ENCODE assay signal across 32 cellular contexts in the genomic region with DNA sequence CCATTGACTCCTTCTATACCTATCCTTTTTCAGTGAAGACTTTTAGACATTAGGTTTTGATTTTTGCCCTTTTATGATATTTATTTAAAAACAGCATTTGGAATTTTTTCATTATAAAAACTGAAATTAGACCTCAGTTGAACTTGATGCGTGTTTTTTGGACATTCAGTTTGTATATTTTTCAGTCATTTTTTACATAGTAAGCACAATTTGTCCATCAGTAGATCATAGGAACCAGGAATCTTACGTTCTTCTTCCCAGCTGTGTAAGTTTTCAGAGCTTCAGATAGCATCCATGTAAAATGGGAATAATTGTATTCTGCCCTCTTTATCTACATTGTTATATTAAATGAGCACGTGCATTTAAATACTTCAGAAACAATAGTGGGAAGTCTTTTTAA.
"Had no signal": no experiment of that assay in that cellular context is flagged by ENCODE, and none has a peak within 500 bp of the region (broad histone marks: within the 10 kb centered on the region; RNA-seq: fewer than 3 reads in every experiment).

No MANE protein-coding gene starts in this region.

- DNase-seq: activated CD4-positive, alpha-beta T cell treated with anti-CD3 and anti-CD28 coated beads for 1 hour; activated CD4-positive, alpha-beta T cell treated with anti-CD3 and anti-CD28 coated beads for 4 hours; activated CD4-positive, alpha-beta T cell treated with anti-CD3 and anti-CD28 coated beads, Interleukin-2, amount 10 ng/mL, durations not matched to agents 7 days and 5 days; activated CD4-positive, alpha-beta T cell treated with anti-CD3 and anti-CD28 coated beads, Interleukin-2, amount 50 U/mL, for 48 hours; activated CD8-positive, alpha-beta memory T cell treated with anti-CD3 and anti-CD28 coated beads for 24 hours; activated CD8-positive, alpha-beta T cell treated with anti-CD3 and anti-CD28 coated beads for 36 hours; activated effector memory CD4-positive, alpha-beta T cell treated with anti-CD3 and anti-CD28 coated beads, Interleukin-2, amount 50 U/mL, for 16 hours; activated naive CD4-positive, alpha-beta T cell treated with anti-CD3 and anti-CD28 coated beads for 36 hours; activated naive CD8-positive, alpha-beta T cell treated with anti-CD3 and anti-CD28 coated beads for 36 hours; activated naive CD8-positive, alpha-beta T cell treated with anti-CD3 and anti-CD28 coated beads, Interleukin-2, amount 50 U/mL, for 24 hours; activated T-cell treated with anti-CD3 and anti-CD28 coated beads, Interleukin-2, amount 50 U/mL, for 4 hours; adrenal gland; amygdala; aorta; central memory CD4-positive, alpha-beta T cell; cerebellar nuclear complex; colonic mucosa; effector CD8-positive, alpha-beta T cell; erythroblast; foreskin keratinocyte; gastrocnemius medialis; glutamatergic neuron; heart left ventricle; T-helper 2 cell had no signal

- FAIRE-seq: endometrium had no signal

- H3K36me3 Mint-ChIP-seq: activated naive CD4-positive, alpha-beta T cell treated with anti-CD3 and anti-CD28 coated beads, Interleukin-2, amount 50 U/mL, for 24 hours; activated naive CD8-positive, alpha-beta T cell treated with anti-CD3 and anti-CD28 coated beads for 36 hours had no signal

- H3K4me3 ChIP-seq: adrenal gland, breast epithelium, cardiac muscle cell, colonic mucosa, esophagus muscularis mucosa, gastrocnemius medialis, heart left ventricle had no signal

- H3K4me1 Mint-ChIP-seq: activated CD4-positive, alpha-beta T cell treated with anti-CD3 and anti-CD28 coated beads, Interleukin-2, amount 10 ng/mL, durations not matched to agents 7 days and 5 days; activated T-helper 17 cell treated with anti-CD3 and anti-CD28 coated beads, Interleukin-2, amount 50 U/mL, for 72 hours; WTC11 had no signal

- H3K4me3 Mint-ChIP-seq: activated CD4-positive, alpha-beta T cell treated with anti-CD3 and anti-CD28 coated beads, Interleukin-2, amount 10 ng/mL, durations not matched to agents 7 days and 5 days; activated CD8-positive, alpha-beta T cell treated with anti-CD3 and anti-CD28 coated beads for 36 hours; activated naive CD4-positive, alpha-beta T cell treated with anti-CD3 and anti-CD28 coated beads for 36 hours; activated naive CD4-positive, alpha-beta T cell treated with anti-CD3 and anti-CD28 coated beads, Interleukin-2, amount 50 U/mL, for 24 hours; activated naive CD8-positive, alpha-beta T cell treated with anti-CD3 and anti-CD28 coated beads for 36 hours; activated naive CD8-positive, alpha-beta T cell treated with anti-CD3 and anti-CD28 coated beads, Interleukin-2, amount 50 U/mL, for 24 hours; activated T-cell treated with anti-CD3 and anti-CD28 coated beads, Interleukin-2, amount 50 U/mL, for 4 hours; activated T-helper 17 cell treated with anti-CD3 and anti-CD28 coated beads, Interleukin-2, amount 50 U/mL, for 72 hours; brain; WTC11 had no signal

- H3K27me3 Mint-ChIP-seq: activated CD4-positive, alpha-beta T cell treated with anti-CD3 and anti-CD28 coated beads, Interleukin-2, amount 10 ng/mL, durations not matched to agents 7 days and 5 days; activated CD8-positive, alpha-beta T cell treated with anti-CD3 and anti-CD28 coated beads for 36 hours; activated naive CD4-positive, alpha-beta T cell treated with anti-CD3 and anti-CD28 coated beads, Interleukin-2, amount 50 U/mL, for 24 hours; activated naive CD8-positive, alpha-beta T cell treated with anti-CD3 and anti-CD28 coated beads for 36 hours; activated naive CD8-positive, alpha-beta T cell treated with anti-CD3 and anti-CD28 coated beads, Interleukin-2, amount 50 U/mL, for 24 hours; activated T-helper 17 cell treated with anti-CD3 and anti-CD28 coated beads, Interleukin-2, amount 50 U/mL, for 72 hours; brain had no signal

- H3K27ac ChIP-seq: adrenal gland, breast epithelium, cardiac muscle cell, colonic mucosa, foreskin keratinocyte, gastrocnemius medialis had no signal

- H3K27me3 ChIP-seq: adrenal gland, breast epithelium, cardiac muscle cell, colonic mucosa, esophagus muscularis mucosa, foreskin keratinocyte, gastrocnemius medialis, heart left ventricle had no signal

- H3K27ac Mint-ChIP-seq: activated CD4-positive, alpha-beta T cell treated with anti-CD3 and anti-CD28 coated beads, Interleukin-2, amount 10 ng/mL, durations not matched to agents 7 days and 5 days; activated CD8-positive, alpha-beta T cell treated with anti-CD3 and anti-CD28 coated beads for 36 hours; activated naive CD4-positive, alpha-beta T cell treated with anti-CD3 and anti-CD28 coated beads for 36 hours; activated naive CD4-positive, alpha-beta T cell treated with anti-CD3 and anti-CD28 coated beads, Interleukin-2, amount 50 U/mL, for 24 hours; activated naive CD8-positive, alpha-beta T cell treated with anti-CD3 and anti-CD28 coated beads for 36 hours; activated naive CD8-positive, alpha-beta T cell treated with anti-CD3 and anti-CD28 coated beads, Interleukin-2, amount 50 U/mL, for 24 hours; activated T-helper 17 cell treated with anti-CD3 and anti-CD28 coated beads, Interleukin-2, amount 50 U/mL, for 72 hours; WTC11 had no signal

- ATAC-seq: activated CD8-positive, alpha-beta T cell treated with anti-CD3 and anti-CD28 coated beads for 36 hours; activated naive CD8-positive, alpha-beta T cell treated with anti-CD3 and anti-CD28 coated beads, Interleukin-2, amount 50 U/mL, for 24 hours; activated T-cell treated with anti-CD3 and anti-CD28 coated beads, Interleukin-2, amount 50 U/mL, for 4 hours; activated T-helper 17 cell treated with anti-CD3 and anti-CD28 coated beads, Interleukin-2, amount 50 U/mL, for 72 hours; foreskin keratinocyte; gastrocnemius medialis; heart left ventricle; WTC11 had no signal

- H3K9me3 ChIP-seq: adrenal gland, breast epithelium, colonic mucosa, esophagus muscularis mucosa, gastrocnemius medialis, heart left ventricle had no signal

- H3K36me3 ChIP-seq: breast epithelium, gastrocnemius medialis had no signal

- H3K9me3 Mint-ChIP-seq: activated CD4-positive, alpha-beta T cell treated with anti-CD3 and anti-CD28 coated beads, Interleukin-2, amount 10 ng/mL, durations not matched to agents 7 days and 5 days; activated CD8-positive, alpha-beta T cell treated with anti-CD3 and anti-CD28 coated beads for 36 hours; activated naive CD4-positive, alpha-beta T cell treated with anti-CD3 and anti-CD28 coated beads for 36 hours; activated naive CD4-positive, alpha-beta T cell treated with anti-CD3 and anti-CD28 coated beads, Interleukin-2, amount 50 U/mL, for 24 hours; activated naive CD8-positive, alpha-beta T cell treated with anti-CD3 and anti-CD28 coated beads for 36 hours; activated naive CD8-positive, alpha-beta T cell treated with anti-CD3 and anti-CD28 coated beads, Interleukin-2, amount 50 U/mL, for 24 hours; activated T-cell treated with anti-CD3 and anti-CD28 coated beads, Interleukin-2, amount 50 U/mL, for 4 hours; activated T-helper 17 cell treated with anti-CD3 and anti-CD28 coated beads, Interleukin-2, amount 50 U/mL, for 72 hours; WTC11 had no signal

- H3K4me1 ChIP-seq: adrenal gland, breast epithelium, colonic mucosa, foreskin keratinocyte, gastrocnemius medialis had no signal
